In the genomic region with DNA sequence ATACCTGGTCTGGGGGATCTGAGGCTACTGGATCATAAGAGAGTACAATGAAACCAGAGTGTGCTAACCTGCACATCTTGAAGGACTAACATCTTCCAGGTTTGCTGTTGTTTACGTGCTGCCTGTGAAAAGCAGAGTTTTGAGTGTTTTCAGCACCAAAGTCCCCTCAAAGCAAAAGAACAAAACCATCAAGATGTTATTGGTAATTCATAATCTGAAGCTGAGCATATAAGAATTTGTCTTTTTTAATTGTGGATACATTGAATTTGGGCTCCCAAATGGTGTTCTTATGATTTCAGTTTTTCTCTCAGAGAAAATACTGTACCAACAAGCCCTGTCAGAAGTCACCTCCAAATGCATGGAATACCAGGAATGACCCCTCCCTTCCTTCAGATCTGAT, we compare ENCODE assay signal across 1 cellular context.
TF ChIP-seq lines count a peak whose summit lies in the region.

No MANE protein-coding gene starts in this region.

TF ChIP-seq in K562, 482 proteins besides CTCF, POLR2A, EP300 and RAD21 (continued from another document):
- TF ChIP-seq SAP30 (IDR thresholded peaks at IDR 0.05; ENCODE audit: borderline replicate concordance, insufficient read depth, low read depth, low read length, poor library complexity, severe bottlenecking) (no peak), ZNF561 (CRISPR knock-in tag; conservative IDR thresholded peaks at IDR 0.05) (no peak)
- TF ChIP-seq, protein P1, sequence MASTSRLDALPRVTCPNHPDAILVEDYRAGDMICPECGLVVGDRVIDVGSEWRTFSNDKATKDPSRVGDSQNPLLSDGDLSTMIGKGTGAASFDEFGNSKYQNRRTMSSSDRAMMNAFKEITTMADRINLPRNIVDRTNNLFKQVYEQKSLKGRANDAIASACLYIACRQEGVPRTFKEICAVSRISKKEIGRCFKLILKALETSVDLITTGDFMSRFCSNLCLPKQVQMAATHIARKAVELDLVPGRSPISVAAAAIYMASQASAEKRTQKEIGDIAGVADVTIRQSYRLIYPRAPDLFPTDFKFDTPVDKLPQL (IDR thresholded peaks at IDR 0.05; ENCODE audit: extremely low read depth, insufficient read length): no peak
